ENCODE assay signal across 8 cellular contexts in the genomic region with DNA sequence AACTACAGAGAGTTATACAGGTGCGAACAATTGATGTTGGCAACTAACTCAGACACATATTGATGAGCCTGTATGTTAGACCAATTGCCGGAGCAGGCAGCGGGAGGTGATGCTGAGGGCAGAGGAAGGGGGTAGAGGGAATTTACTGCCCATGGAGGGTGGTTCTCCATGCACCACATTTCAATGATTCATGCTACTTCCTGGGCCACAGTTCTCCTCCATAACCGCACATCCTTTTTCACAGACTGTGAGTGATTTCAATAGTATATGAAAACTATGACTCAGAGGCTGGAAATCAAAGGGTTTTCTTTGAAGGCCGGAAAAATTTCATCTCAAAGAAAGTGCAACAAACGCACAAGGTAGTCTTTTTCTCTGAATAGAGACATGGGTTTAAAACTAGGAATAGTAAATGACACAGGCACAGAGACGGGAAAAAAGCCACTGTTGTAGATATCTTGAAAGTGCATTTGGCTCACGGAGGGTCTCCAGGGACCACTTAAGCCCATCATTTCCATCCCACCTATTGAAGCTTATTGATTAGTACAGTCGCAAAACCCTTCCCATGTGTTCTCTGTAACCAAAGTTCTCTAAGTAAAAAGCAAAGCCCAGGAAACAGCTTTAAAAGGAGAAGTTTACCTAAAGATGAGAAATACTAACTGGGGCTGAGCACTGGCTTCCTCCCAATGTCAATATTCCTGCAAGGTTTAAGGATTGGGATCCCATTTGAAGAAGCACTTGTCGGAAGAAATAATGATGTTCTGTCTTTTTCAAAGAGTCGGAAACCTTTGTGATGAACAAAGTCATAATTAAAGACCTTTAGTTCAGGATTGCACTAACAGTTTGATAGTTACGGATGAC. TPM values are rescaled to one million over a fixed set of nuclear protein-coding genes. Genes with fewer than 3 reads are reported as not detected.
A peak's percentile ranks its signal among the peaks of the same experiment; 100 is the strongest.
DNase-seq lines count a peak whose midpoint lies in the region; ATAC-seq, FAIRE-seq and TF ChIP-seq lines count a peak whose summit lies in the region.

No MANE protein-coding gene starts in this region.

- H3K4me1 Mint-ChIP-seq in activated CD8-positive, alpha-beta T cell treated with anti-CD3 and anti-CD28 coated beads, Interleukin-2, amount 10 ng/mL, durations not matched to agents 7 days and 5 days (ENCODE audit: low read depth), result peaks cover 83% of the 10 kb centered on the region
- peaks cover 5% of the 10 kb centered on the region for H3K4me1 Mint-ChIP-seq in nephron progenitor cell

- DNase-seq in GM12891 (ENCODE audit: insufficient read length, low spot score) (no peak), LoVo (ENCODE audit: low spot score) (peak; percentile 48), fibroblast of the aortic adventitia (ENCODE audit: low read depth) (peak; percentile 76), nephron progenitor cell (no peak), posterior cingulate gyrus (no peak), medulla oblongata (ENCODE audit: extremely low spot score) (no peak)
- peak; percentile 78 for DNase-seq in activated CD8-positive, alpha-beta T cell treated with anti-CD3 and anti-CD28 coated beads, Interleukin-2, amount 10 ng/mL, durations not matched to agents 7 days and 5 days
- DNase-seq in stimulated activated CD8-positive, alpha-beta memory T cell treated with anti-CD3 and anti-CD28 coated beads, Interleukin-4, amount 100 ng/mL, for 48 hours, result peak; percentile 65

- no peak for TF ChIP-seq POLR2A in GM12891 (IDR thresholded peaks at IDR 0.05; ENCODE audit: low read depth, low read length)

- no peaks in the 10 kb centered on the region for H3K27me3 Mint-ChIP-seq in activated CD8-positive, alpha-beta T cell treated with anti-CD3 and anti-CD28 coated beads, Interleukin-2, amount 10 ng/mL, durations not matched to agents 7 days and 5 days (ENCODE audit: low read depth)
- H3K27me3 Mint-ChIP-seq in nephron progenitor cell (ENCODE audit: low read depth, poor library complexity), result peaks cover 4% of the 10 kb centered on the region

- peaks cover 17% of the 10 kb centered on the region for H3K36me3 Mint-ChIP-seq in activated CD8-positive, alpha-beta T cell treated with anti-CD3 and anti-CD28 coated beads, Interleukin-2, amount 10 ng/mL, durations not matched to agents 7 days and 5 days (ENCODE audit: low read depth)
- H3K36me3 Mint-ChIP-seq in nephron progenitor cell (ENCODE audit: low read depth), result peaks cover 4% of the 10 kb centered on the region

- peak overlapping the region; percentile 56 for H3K4me3 Mint-ChIP-seq in activated CD8-positive, alpha-beta T cell treated with anti-CD3 and anti-CD28 coated beads, Interleukin-2, amount 10 ng/mL, durations not matched to agents 7 days and 5 days
- H3K4me3 Mint-ChIP-seq in nephron progenitor cell, result no peak overlapping the region

- H3K4me3 ChIP-seq in fibroblast of the aortic adventitia (ENCODE audit: low read depth, low read length), result no peak overlapping the region

- no peaks in the 10 kb centered on the region for H3K9me3 Mint-ChIP-seq in activated CD8-positive, alpha-beta T cell treated with anti-CD3 and anti-CD28 coated beads, Interleukin-2, amount 10 ng/mL, durations not matched to agents 7 days and 5 days (ENCODE audit: insufficient read depth)
- H3K9me3 Mint-ChIP-seq in nephron progenitor cell, result no peaks in the 10 kb centered on the region

- CTCF ChIA-PET in activated CD8-positive, alpha-beta T cell treated with anti-CD3 and anti-CD28 coated beads, Interleukin-2, amount 10 ng/mL, durations not matched to agents 7 days and 5 days (lab: Charles Lee), result no interaction called here

- TF ChIP-seq CTCF in fibroblast of the aortic adventitia (IDR thresholded peaks at IDR 0.05; ENCODE audit: insufficient read depth, low read length) (no peak), nephron progenitor cell (IDR thresholded peaks at IDR 0.05) (no peak)

- FAIRE-seq in GM12891 (lab: Jason Lieb, UNC), result peak; percentile 95

- ATAC-seq in activated CD8-positive, alpha-beta T cell treated with anti-CD3 and anti-CD28 coated beads, Interleukin-2, amount 10 ng/mL, durations not matched to agents 7 days and 5 days, result peak; percentile 69

- peak overlapping the region; percentile 84 for H3K27ac Mint-ChIP-seq in activated CD8-positive, alpha-beta T cell treated with anti-CD3 and anti-CD28 coated beads, Interleukin-2, amount 10 ng/mL, durations not matched to agents 7 days and 5 days
- no peak overlapping the region for H3K27ac Mint-ChIP-seq in nephron progenitor cell

- POLR2A ChIA-PET in activated CD8-positive, alpha-beta T cell treated with anti-CD3 and anti-CD28 coated beads, Interleukin-2, amount 10 ng/mL, durations not matched to agents 7 days and 5 days (lab: Charles Lee), result no interaction called here

- intact Hi-C loops in posterior cingulate gyrus (cut with DNase I), result no loop called here

TF ChIP-seq in GM12891, 5 proteins besides CTCF, POLR2A, EP300 and RAD21:
- TF ChIP-seq SPI1 (IDR thresholded peaks at IDR 0.05; ENCODE audit: low read depth, low read length) (peak; percentile 56), PAX5 (IDR thresholded peaks at IDR 0.05; ENCODE audit: insufficient read depth, low read length, severe bottlenecking) (no peak), POU2F2 (IDR thresholded peaks at IDR 0.05; ENCODE audit: low read depth, low read length) (peak; percentile 84)

RNA-seq across cellular contexts. Expression of a gene that starts 28.0 kb away (rescaled TPM):
- polyA plus RNA-seq in GM12891 (2012; ENCODE audit: low read depth, missing spikeins), result 8.8 TPM
- total RNA-seq in activated CD8-positive, alpha-beta T cell treated with anti-CD3 and anti-CD28 coated beads, Interleukin-2, amount 10 ng/mL, durations not matched to agents 7 days and 5 days, result 10 to 100 TPM; 77.7 to 80.6 TPM
- total RNA-seq in fibroblast of the aortic adventitia (ENCODE audit: low replicate concordance), result 11.2 and 15.5 TPM in 2 replicates

RNA-seq across cellular contexts. Expression of a gene that starts 48.7 kb away (rescaled TPM):
- polyA plus RNA-seq in GM12891 (2012; ENCODE audit: low read depth, missing spikeins), result not detected
- under 1 TPM; 0.10 to 0.11 TPM for total RNA-seq in activated CD8-positive, alpha-beta T cell treated with anti-CD3 and anti-CD28 coated beads, Interleukin-2, amount 10 ng/mL, durations not matched to agents 7 days and 5 days
- total RNA-seq in fibroblast of the aortic adventitia (ENCODE audit: low replicate concordance), result 0.09 TPM in 1 of 2 replicates, not detected in the other

Comparison
In these comparisons a context has a peak if more than half of its experiments do, and no peak if none do; other contexts are left out.
1. DNase-seq: peak in LoVo (single experiment), activated CD8-positive, alpha-beta T cell treated with anti-CD3 and anti-CD28 coated beads, Interleukin-2, amount 10 ng/mL, durations not matched to agents 7 days and 5 days (single experiment), fibroblast of the aortic adventitia (single experiment) and stimulated activated CD8-positive, alpha-beta memory T cell treated with anti-CD3 and anti-CD28 coated beads, Interleukin-4, amount 100 ng/mL, for 48 hours (single experiment); none in GM12891 (single experiment), nephron progenitor cell (single experiment), posterior cingulate gyrus (0 of 10) and medulla oblongata (single experiment).